In the genomic region with DNA sequence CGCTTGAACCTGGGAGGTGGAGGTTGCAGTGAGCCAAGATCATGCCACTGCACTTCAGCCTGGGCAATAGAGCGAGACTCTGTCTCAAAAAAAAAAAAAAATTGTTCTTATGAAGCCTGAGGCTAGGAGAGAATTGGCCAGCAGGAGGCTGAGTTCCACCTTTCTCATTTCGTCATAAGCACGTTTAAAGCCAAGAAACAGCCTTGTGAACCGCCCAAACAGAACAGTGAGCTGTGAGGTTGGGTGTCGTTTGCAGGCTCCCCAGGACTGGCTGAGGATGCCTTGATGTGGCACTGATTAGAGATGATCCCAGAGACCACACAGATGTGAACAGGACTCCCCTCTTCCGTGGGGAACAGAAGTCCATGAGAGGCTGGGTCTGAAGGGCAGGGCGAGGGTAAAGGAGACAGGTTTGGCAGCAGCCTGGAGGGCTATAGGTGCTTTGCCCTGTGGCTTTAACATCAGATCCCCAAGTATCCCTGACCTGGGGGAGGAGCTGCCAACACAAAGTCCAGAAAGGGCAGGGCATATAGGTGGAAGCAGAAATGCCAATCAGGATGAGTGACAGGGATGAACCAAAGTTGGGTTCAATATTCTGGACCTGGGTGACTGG, we compare ENCODE assay signal across 12 cellular contexts. TPM values are rescaled to one million over a fixed set of nuclear protein-coding genes. Genes with fewer than 3 reads are reported as not detected.
A peak's percentile ranks its signal among the peaks of the same experiment; 100 is the strongest.
DNase-seq lines count a peak whose midpoint lies in the region; ATAC-seq and TF ChIP-seq lines count a peak whose summit lies in the region.
"Had no signal": no experiment of that assay in that cellular context is flagged by ENCODE, and none has a peak within 500 bp of the region (broad histone marks: within the 10 kb centered on the region; RNA-seq: fewer than 3 reads in every experiment).

No MANE protein-coding gene starts in this region.

- H3K4me1 Mint-ChIP-seq in dendritic cell treated with granulocyte-macrophage colony-stimulating factor and Interleukin-4, amounts not matched to agents 40 ng/mL and 50 ng/mL, for 4 days (ENCODE audit: low read depth): peaks cover 58% of the 10 kb centered on the region
- H3K4me1 Mint-ChIP-seq in naive thymus-derived CD4-positive, alpha-beta T cell: peaks cover 3 to 13% (median 4%) of the 10 kb centered on the region in 7 donors
- H3K4me1 Mint-ChIP-seq: activated naive CD4-positive, alpha-beta T cell treated with anti-CD3 and anti-CD28 coated beads, Interleukin-2, amount 50 U/mL, for 24 hours had no signal

- no peaks in the 10 kb centered on the region for H3K36me3 ChIP-seq in naive thymus-derived CD4-positive, alpha-beta T cell (ENCODE audit: control insufficient read depth in 2 of 3, insufficient read depth in 3 of 3, low read length in 3 of 3)
- H3K36me3 ChIP-seq: thoracic aorta had no signal

- H3K27me3 ChIP-seq in naive thymus-derived CD4-positive, alpha-beta T cell (ENCODE audit: control insufficient read depth in 2 of 2, insufficient read depth in 2 of 2, low read length in 2 of 2): no peaks in the 10 kb centered on the region

- ATAC-seq in naive thymus-derived CD4-positive, alpha-beta T cell: peak; percentile 32
- no peak for ATAC-seq in GM19395 (IDR thresholded peaks at IDR 0.05; ENCODE audit: unreplicated experiment)

- POLR2A ChIA-PET in naive thymus-derived CD4-positive, alpha-beta T cell (lab: Charles Lee): no interaction called here

- DNase-seq in M059J (ENCODE audit: low read depth): peak; percentile 33
- peak in 5 of 9 donors; percentile 8 to 51 (median 33) for DNase-seq in naive thymus-derived CD4-positive, alpha-beta T cell
- DNase-seq in cerebellar nuclear complex (lab: John Stamatoyannopoulos, UW): no peak
- no peak for DNase-seq in stimulated activated CD4-positive, alpha-beta T cell treated with anti-CD3 and anti-CD28 coated beads, Interleukin-4, amount 100 ng/mL, for 4 hours
- DNase-seq: KBM-7, NCI-H345, occipital lobe had no signal

- no peaks in the 10 kb centered on the region for H3K4me1 ChIP-seq in naive thymus-derived CD4-positive, alpha-beta T cell (ENCODE audit: control insufficient read depth in 2 of 2, insufficient read depth in 2 of 2, low read length in 2 of 2)

- intact Hi-C loops in dendritic cell treated with granulocyte-macrophage colony-stimulating factor and Interleukin-4, amounts not matched to agents 40 ng/mL and 50 ng/mL, for 4 days (cut with micrococcal nuclease): no loop called here
- intact Hi-C loops in naive thymus-derived CD4-positive, alpha-beta T cell (cut with micrococcal nuclease): loop anchor here (1.0 to 10.0 kb wide), 3 partner anchors 38 to 131 kb away; no protein-coding TSS in a partner anchor

- H3K36me3 Mint-ChIP-seq in dendritic cell treated with granulocyte-macrophage colony-stimulating factor and Interleukin-4, amounts not matched to agents 40 ng/mL and 50 ng/mL, for 4 days (ENCODE audit: low read depth): peaks cover 36% of the 10 kb centered on the region
- peaks cover 0 to 7% (median 4%) of the 10 kb centered on the region in 5 donors for H3K36me3 Mint-ChIP-seq in naive thymus-derived CD4-positive, alpha-beta T cell
- H3K36me3 Mint-ChIP-seq: activated naive CD4-positive, alpha-beta T cell treated with anti-CD3 and anti-CD28 coated beads, Interleukin-2, amount 50 U/mL, for 24 hours had no signal

- no peaks in the 10 kb centered on the region for H3K9me3 ChIP-seq in naive thymus-derived CD4-positive, alpha-beta T cell (ENCODE audit: control insufficient read depth in 2 of 3, low read length in 3 of 3)
- H3K9me3 ChIP-seq: thoracic aorta had no signal

- no peaks in the 10 kb centered on the region for H3K27me3 Mint-ChIP-seq in dendritic cell treated with granulocyte-macrophage colony-stimulating factor and Interleukin-4, amounts not matched to agents 40 ng/mL and 50 ng/mL, for 4 days
- peaks cover 0 to 26% (median 0%) of the 10 kb centered on the region in 5 donors for H3K27me3 Mint-ChIP-seq in naive thymus-derived CD4-positive, alpha-beta T cell
- H3K27me3 Mint-ChIP-seq: activated naive CD4-positive, alpha-beta T cell treated with anti-CD3 and anti-CD28 coated beads, Interleukin-2, amount 50 U/mL, for 24 hours had no signal

- H3K9me3 Mint-ChIP-seq in dendritic cell treated with granulocyte-macrophage colony-stimulating factor and Interleukin-4, amounts not matched to agents 40 ng/mL and 50 ng/mL, for 4 days: peaks cover 22% of the 10 kb centered on the region
- peaks cover 0 to 11% (median 2%) of the 10 kb centered on the region in 11 donors for H3K9me3 Mint-ChIP-seq in naive thymus-derived CD4-positive, alpha-beta T cell

- TF ChIP-seq CTCF in GM12873 (IDR thresholded peaks at IDR 0.05; ENCODE audit: insufficient read depth, low read depth, low read length, missing control alignments): peak; percentile 9

- H3K27ac Mint-ChIP-seq in dendritic cell treated with granulocyte-macrophage colony-stimulating factor and Interleukin-4, amounts not matched to agents 40 ng/mL and 50 ng/mL, for 4 days: peak overlapping the region; percentile 36
- H3K27ac Mint-ChIP-seq in naive thymus-derived CD4-positive, alpha-beta T cell: peak overlapping the region in 4 of 9 donors; percentile 48 to 82 (median 63)
- H3K27ac Mint-ChIP-seq: activated naive CD4-positive, alpha-beta T cell treated with anti-CD3 and anti-CD28 coated beads, Interleukin-2, amount 50 U/mL, for 24 hours had no signal

- no peak overlapping the region for H3K27ac ChIP-seq in naive thymus-derived CD4-positive, alpha-beta T cell (ENCODE audit: low read depth, low read length)
- H3K27ac ChIP-seq: thoracic aorta had no signal

- H3K4me3 ChIP-seq in naive thymus-derived CD4-positive, alpha-beta T cell (ENCODE audit: low read length): no peak overlapping the region
- H3K4me3 ChIP-seq: thoracic aorta had no signal

- CTCF ChIA-PET in naive thymus-derived CD4-positive, alpha-beta T cell (lab: Charles Lee): interaction anchor here (0.6 to 1.4 kb wide), 3 partner anchors 18 to 132 kb away, joined by 3 to 14 read pairs (median 6); no protein-coding TSS in a partner anchor

- H3K4me3 Mint-ChIP-seq in dendritic cell treated with granulocyte-macrophage colony-stimulating factor and Interleukin-4, amounts not matched to agents 40 ng/mL and 50 ng/mL, for 4 days: no peak overlapping the region
- no peak overlapping the region for H3K4me3 Mint-ChIP-seq in naive thymus-derived CD4-positive, alpha-beta T cell
- H3K4me3 Mint-ChIP-seq: activated naive CD4-positive, alpha-beta T cell treated with anti-CD3 and anti-CD28 coated beads, Interleukin-2, amount 50 U/mL, for 24 hours had no signal

RNA-seq across cellular contexts. Expression of a gene that starts 52.9 kb away (rescaled TPM):
- 2.2 TPM in 1 of 2 replicates, not detected in the other for total RNA-seq in M059J (2014; rRNA removed; shearing (Covaris generic))
- total RNA-seq in naive thymus-derived CD4-positive, alpha-beta T cell: 1 to 10 TPM in 2 of 5 experiments, under 1 TPM in 3; 0.45 to 1.8 (median 0.75) TPM
- polyA plus RNA-seq in naive thymus-derived CD4-positive, alpha-beta T cell: not detected

Comparison
In these comparisons a context has a peak if more than half of its experiments do, and no peak if none do; other contexts are left out.
1. DNase-seq: peak in M059J (single experiment) and naive thymus-derived CD4-positive, alpha-beta T cell (5 of 9); none in cerebellar nuclear complex (0 of 2) and stimulated activated CD4-positive, alpha-beta T cell treated with anti-CD3 and anti-CD28 coated beads, Interleukin-4, amount 100 ng/mL, for 4 hours (0 of 2).